Comparison of ENCODE assay signal across 8 cellular contexts in the genomic region with DNA sequence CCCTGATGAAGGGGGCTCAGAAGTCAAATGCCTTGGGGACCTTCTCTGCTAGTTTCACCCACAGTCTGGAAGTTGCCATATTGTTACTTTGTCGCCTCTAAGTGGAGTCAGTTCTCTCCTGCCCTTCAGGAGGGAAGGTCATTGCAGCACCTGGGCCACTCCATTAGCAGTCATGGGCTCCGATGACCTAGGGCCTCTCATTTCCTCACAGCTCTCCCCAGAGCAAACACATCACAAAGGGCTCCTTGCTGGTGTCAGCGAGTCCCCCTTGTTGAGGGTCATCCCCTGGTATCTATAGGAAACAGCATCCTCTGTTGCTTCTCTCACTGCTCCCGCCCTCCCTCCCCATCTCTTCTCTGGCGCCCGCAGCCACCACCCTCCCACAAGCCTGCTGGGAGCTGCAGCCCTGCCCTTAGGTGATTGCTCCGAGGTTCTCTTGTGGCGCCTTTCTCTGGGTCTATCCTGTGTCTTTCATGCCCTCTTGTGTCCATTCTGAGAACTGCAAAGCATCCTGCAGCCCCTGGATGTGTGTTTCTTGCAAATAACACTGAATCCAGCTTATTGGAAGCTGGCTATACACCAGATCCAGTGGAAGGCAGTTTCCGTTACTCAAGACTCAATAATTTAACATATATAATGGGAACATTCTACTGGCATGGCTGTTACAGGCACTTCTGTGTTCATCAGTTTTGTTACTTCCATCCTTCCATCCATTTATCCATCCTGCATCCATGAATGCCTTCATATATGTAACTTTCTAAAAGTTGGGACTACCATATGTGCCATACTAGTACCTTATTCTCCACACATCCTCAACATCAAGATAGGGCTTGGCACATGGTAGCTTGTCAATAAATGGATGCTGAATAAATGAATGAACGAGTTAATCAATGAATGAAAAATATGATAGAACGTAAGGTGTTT. TPM values are rescaled to one million over a fixed set of nuclear protein-coding genes. Genes with fewer than 3 reads are reported as not detected.
DNase-seq lines count a peak whose midpoint lies in the region; ATAC-seq and TF ChIP-seq lines count a peak whose summit lies in the region.

No MANE protein-coding gene starts in this region.

- H3K9ac ChIP-seq in SU-DHL-6 (ENCODE audit: low read length), result no peak overlapping the region

- no peaks in the 10 kb centered on the region for H3F3A ChIP-seq in SU-DHL-6 (ENCODE audit: insufficient read depth)

- no peak overlapping the region for H3K27ac ChIP-seq in SU-DHL-6 (ENCODE audit: low read depth, low read length)
- peak overlapping the region in 3 of 4 donors; percentile 15 to 49 (median 36) for H3K27ac ChIP-seq in body of pancreas
- no peak overlapping the region for H3K27ac ChIP-seq in iPS DF 6.9 (ENCODE audit: low read length)

- DNase-seq in AG09309 (ENCODE audit: low read depth) (peak; percentile 17), NCI-H1436 treated with DMSO at 0.1 percent for 48 hours (lab: John Stamatoyannopoulos, UW) (peak; percentile 0), body of pancreas (peak; percentile 83 to 89 (median 86)), iPS DF 6.9 (ENCODE audit: low read depth, low spot score) (peak; percentile 73)
- peak; percentile 25 for DNase-seq in stimulated activated CD4-positive, alpha-beta T cell treated with anti-CD3 and anti-CD28 coated beads, Interleukin-12 subunit alpha, Interleukin-12 subunit beta, amount 100 ng/mL, for 4 hours

- 19 to 25% methylated on average over 11 of the region's 11 CpGs for WGBS in body of pancreas, 2 donors
- 100% methylated on average over 1 of the region's 11 CpGs for WGBS in iPS DF 6.9 (ENCODE audit: insufficient coverage, insufficient read length)

- peaks cover 37% of the 10 kb centered on the region for H3K4me1 ChIP-seq in body of pancreas
- H3K4me1 ChIP-seq in iPS DF 6.9 (ENCODE audit: control insufficient read depth, insufficient read depth, low read length), result no peaks in the 10 kb centered on the region

- H3K9me3 ChIP-seq in SU-DHL-6 (ENCODE audit: insufficient read depth, low read length) (no peaks in the 10 kb centered on the region), body of pancreas (no peaks in the 10 kb centered on the region), iPS DF 6.9 (ENCODE audit: control insufficient read depth, insufficient read depth, low read length) (no peaks in the 10 kb centered on the region)

- no peaks in the 10 kb centered on the region for H3K36me3 ChIP-seq in SU-DHL-6 (ENCODE audit: low read length)
- H3K36me3 ChIP-seq in body of pancreas (replicated peaks in 1 of 2; ENCODE audit: insufficient read depth in 1 of 2, low read depth in 2 of 2), result no peaks in the 10 kb centered on the region
- H3K36me3 ChIP-seq in iPS DF 6.9 (ENCODE audit: control insufficient read depth, insufficient read depth, low read length), result no peaks in the 10 kb centered on the region

- no peak for TF ChIP-seq POLR2A in body of pancreas (IDR thresholded peaks at IDR 0.05)

- TF ChIP-seq CTCF in AG09309 (IDR thresholded peaks at IDR 0.05; ENCODE audit: control insufficient read depth, insufficient read depth, low read depth, low read length, missing control alignments) (peak; percentile 84), SU-DHL-6 (IDR thresholded peaks at IDR 0.05; ENCODE audit: insufficient read depth, low read length, poor library complexity, severe bottlenecking) (peak; percentile 79), body of pancreas (IDR thresholded peaks at IDR 0.05) (peak; percentile 80 to 95 (median 89))

- no peak overlapping the region for H3K4me2 ChIP-seq in SU-DHL-6 (ENCODE audit: low read depth, low read length, poor library complexity, severe bottlenecking)

- no peak overlapping the region for H2AFZ ChIP-seq in SU-DHL-6 (ENCODE audit: low read depth, low read length, severe bottlenecking)

- H3K79me2 ChIP-seq in SU-DHL-6 (ENCODE audit: insufficient read depth, low read length), result no peaks in the 10 kb centered on the region

- ATAC-seq in GM18909 (IDR thresholded peaks at IDR 0.05; ENCODE audit: poor library complexity, unreplicated experiment) (peak; percentile 70), body of pancreas (peak; percentile 84), GM18907 (IDR thresholded peaks at IDR 0.05; ENCODE audit: unreplicated experiment) (no peak)

- H3K4me3 ChIP-seq in AG09309 (ENCODE audit: control insufficient read depth, low read depth, low read length) (no peak overlapping the region), SU-DHL-6 (ENCODE audit: insufficient read depth, low read length, poor library complexity, severe bottlenecking) (no peak overlapping the region), body of pancreas (no peak overlapping the region), iPS DF 6.9 (ENCODE audit: low read length) (no peak overlapping the region)

- H3K9me2 ChIP-seq in SU-DHL-6 (replicated peaks; ENCODE audit: insufficient read depth, low read length), result no peaks in the 10 kb centered on the region

- no peaks in the 10 kb centered on the region for H4K20me1 ChIP-seq in SU-DHL-6 (ENCODE audit: low read depth, low read length)

- intact Hi-C loops in body of pancreas (cut with DNase I), result no loop called here

- H3K27me3 ChIP-seq in SU-DHL-6 (ENCODE audit: low read length) (no peaks in the 10 kb centered on the region), body of pancreas (no peaks in the 10 kb centered on the region), iPS DF 6.9 (ENCODE audit: control insufficient read depth, insufficient read depth, low read length) (no peaks in the 10 kb centered on the region)

RNA-seq across cellular contexts. Expression of a gene that starts 21.2 kb away (rescaled TPM):
- total RNA-seq in body of pancreas, result not detected

RNA-seq across cellular contexts. Expression of a gene that starts 26.0 kb away (rescaled TPM):
- total RNA-seq in body of pancreas, result 10 to 100 TPM in 1 of 2 donors, 1 to 10 TPM in 1; 2.3 to 11.5 TPM

RNA-seq across cellular contexts. Expression of a gene that starts 30.9 kb away (rescaled TPM):
- total RNA-seq in body of pancreas, result 10 to 100 TPM; 12.7 to 31.3 TPM

RNA-seq across cellular contexts. Expression of a gene that starts 56.1 kb away (rescaled TPM):
- over 10,000 TPM; 12,053 to 14,662 TPM for total RNA-seq in body of pancreas

Comparison
In these comparisons a context has a peak if more than half of its experiments do, and no peak if none do; other contexts are left out.
1. DNase-seq: peak in every context shown above with its lines; median percentile 86 in body of pancreas; 73 in iPS DF 6.9; 25 in stimulated activated CD4-positive, alpha-beta T cell treated with anti-CD3 and anti-CD28 coated beads, Interleukin-12 subunit alpha, Interleukin-12 subunit beta, amount 100 ng/mL, for 4 hours; 17 in AG09309; 0 in NCI-H1436 treated with DMSO at 0.1 percent for 48 hours.
2. H3K27ac ChIP-seq: peak in body of pancreas (3 of 4); none in SU-DHL-6 (single experiment) and iPS DF 6.9 (single experiment).
3. Peak in every context shown above with its lines, with median percentiles within 50 percentile points of each other: CTCF ChIP-seq.